In genomic region chr3:49410102-49410843, GRCh38 we compare ENCODE assay signal across 1 cellular context.
TF ChIP-seq lines count a peak whose summit lies in the region.

No MANE protein-coding gene starts in this region.

TF ChIP-seq in GM12878, 131 proteins besides CTCF, POLR2A, EP300 and RAD21:
- no peak for TF ChIP-seq IRF4 (IDR thresholded peaks at IDR 0.05; ENCODE audit: low read depth, low read length)
- TF ChIP-seq NBN (IDR thresholded peaks at IDR 0.05) = no peak
- no peak for TF ChIP-seq ATF2 (IDR thresholded peaks at IDR 0.05; ENCODE audit: low read length)
